Comparison of ENCODE assay signal across 22 cellular contexts in the genomic region with DNA sequence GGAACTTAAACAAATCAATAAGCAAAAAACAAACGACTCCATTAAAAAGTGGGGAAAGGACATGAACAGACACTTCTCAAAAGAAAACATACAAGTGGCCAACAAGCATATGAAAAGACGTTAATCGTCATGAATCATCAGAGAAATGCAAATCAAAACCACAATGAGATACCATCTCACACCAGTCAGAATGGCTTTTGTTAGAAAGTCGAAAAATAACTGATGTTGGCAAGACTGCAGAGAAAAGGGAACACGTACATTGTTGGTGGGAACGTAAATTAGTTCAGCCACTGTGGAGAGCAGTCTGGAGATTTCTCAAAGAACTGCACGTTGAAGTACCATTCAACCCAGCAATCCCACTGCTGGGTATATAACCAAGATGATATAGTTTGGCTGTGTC. TPM values are rescaled to one million over a fixed set of nuclear protein-coding genes. Genes with fewer than 3 reads are reported as not detected.
DNase-seq lines count a peak whose midpoint lies in the region; ATAC-seq, FAIRE-seq and TF ChIP-seq lines count a peak whose summit lies in the region.
"Had no signal": no experiment of that assay in that cellular context is flagged by ENCODE, and none has a peak within 500 bp of the region (broad histone marks: within the 10 kb centered on the region; RNA-seq: fewer than 3 reads in every experiment).

No MANE protein-coding gene starts in this region.

- H3K9me3 ChIP-seq in astrocyte (ENCODE audit: insufficient read depth, low read depth, low read length) = peaks cover 4% of the 10 kb centered on the region

- no peaks in the 10 kb centered on the region for H3K36me3 Mint-ChIP-seq in astrocyte (ENCODE audit: low read depth, unreplicated experiment)

- no peaks in the 10 kb centered on the region for H4K20me1 ChIP-seq in astrocyte (ENCODE audit: insufficient read depth, low read length)

- H3K4me1 ChIP-seq in astrocyte (ENCODE audit: insufficient read depth, low read length) = no peaks in the 10 kb centered on the region

- no peak overlapping the region for H3K4me2 ChIP-seq in astrocyte (ENCODE audit: low read length)

- in situ Hi-C loops in KBM-7 (cut with MboI; ENCODE audit: low pct_unique_long_range_greater_than_20kb, low sequenced_read_pairs) = no loop called here

- H3K9me3 Mint-ChIP-seq in astrocyte (ENCODE audit: unreplicated experiment) = peaks cover 24% of the 10 kb centered on the region

- H3K36me3 ChIP-seq in astrocyte (ENCODE audit: insufficient read depth, low read length) = no peaks in the 10 kb centered on the region

- no peaks in the 10 kb centered on the region for H3K27me3 ChIP-seq in astrocyte (ENCODE audit: insufficient read depth, low read length)

- DNase-seq in ELR (ENCODE audit: low read depth) (peak; percentile 10), KBM-7 (peak; percentile 9), RPMI7951 (ENCODE audit: low read depth) (peak; percentile 38), astrocyte (ENCODE audit: low read depth) (peak; percentile 16), activated gamma-delta T cell (lab: John Stamatoyannopoulos, UW) (no peak), islet precursor cell (no peak)
- DNase-seq: C1 segment of cervical spinal cord; Calu3; CD4-positive, alpha-beta memory T cell; COR-L47; DMS53; DMS79 treated with DMSO at 0.1 percent for 48 hours; GDM1; H7; HCEC 1CT had no signal

- no peak overlapping the region for H2AFZ ChIP-seq in astrocyte (ENCODE audit: low read depth, low read length)

- no peak overlapping the region for H3K27ac Mint-ChIP-seq in astrocyte (ENCODE audit: unreplicated experiment)
- H3K27ac Mint-ChIP-seq: CD4-positive, alpha-beta memory T cell had no signal

- peaks cover 7% of the 10 kb centered on the region for H3K27me3 Mint-ChIP-seq in astrocyte (ENCODE audit: low read depth, unreplicated experiment)

- TF ChIP-seq CTCF in astrocyte (IDR thresholded peaks at IDR 0.05; ENCODE audit: insufficient read depth, low read depth, low read length) = no peak

- ATAC-seq in GM19351 (IDR thresholded peaks at IDR 0.05; ENCODE audit: unreplicated experiment) (no peak), GM19452 (IDR thresholded peaks at IDR 0.05; ENCODE audit: unreplicated experiment) (no peak)
- ATAC-seq: GM12878 had no signal

- H3K4me1 Mint-ChIP-seq in astrocyte (ENCODE audit: low read depth, unreplicated experiment) = no peaks in the 10 kb centered on the region
- H3K4me1 Mint-ChIP-seq: CD4-positive, alpha-beta memory T cell had no signal

- H3K79me2 ChIP-seq in astrocyte (ENCODE audit: insufficient read depth, low read length) = no peaks in the 10 kb centered on the region

- no peak for FAIRE-seq in astrocyte (lab: Jason Lieb, UNC)
- FAIRE-seq: GM12878, GM19239, H1 had no signal

- H3K4me3 ChIP-seq in astrocyte (ENCODE audit: insufficient read depth, low read depth, low read length) = no peak overlapping the region
- H3K4me3 ChIP-seq: GM12878 had no signal

- H3K4me3 Mint-ChIP-seq in astrocyte (ENCODE audit: unreplicated experiment) = no peak overlapping the region
- H3K4me3 Mint-ChIP-seq: CD4-positive, alpha-beta memory T cell had no signal

- H3K27ac ChIP-seq in astrocyte (ENCODE audit: low read depth, low read length) = no peak overlapping the region

- H3K9ac ChIP-seq in astrocyte (ENCODE audit: low read length) = no peak overlapping the region

RNA-seq across cellular contexts. Expression of gene NEUROG2, which starts 23.7 kb away (rescaled TPM):
- 0.12 TPM in 1 of 2 replicates, not detected in the other for total RNA-seq in RPMI7951 (2014; rRNA removed; shearing (Covaris generic))
- not detected in 2 replicates for total RNA-seq in astrocyte
- total RNA-seq: A172; A673; Calu3; CD4-positive, alpha-beta memory T cell; H1; H7 had no signal

Comparison
In these comparisons a context has a peak if more than half of its experiments do, and no peak if none do; other contexts are left out.
1. DNase-seq: peak in ELR (single experiment), KBM-7 (single experiment), RPMI7951 (single experiment) and astrocyte (single experiment); none in activated gamma-delta T cell (single experiment) and islet precursor cell (single experiment).